ENCODE assay signal across 12 cellular contexts in the genomic region with DNA sequence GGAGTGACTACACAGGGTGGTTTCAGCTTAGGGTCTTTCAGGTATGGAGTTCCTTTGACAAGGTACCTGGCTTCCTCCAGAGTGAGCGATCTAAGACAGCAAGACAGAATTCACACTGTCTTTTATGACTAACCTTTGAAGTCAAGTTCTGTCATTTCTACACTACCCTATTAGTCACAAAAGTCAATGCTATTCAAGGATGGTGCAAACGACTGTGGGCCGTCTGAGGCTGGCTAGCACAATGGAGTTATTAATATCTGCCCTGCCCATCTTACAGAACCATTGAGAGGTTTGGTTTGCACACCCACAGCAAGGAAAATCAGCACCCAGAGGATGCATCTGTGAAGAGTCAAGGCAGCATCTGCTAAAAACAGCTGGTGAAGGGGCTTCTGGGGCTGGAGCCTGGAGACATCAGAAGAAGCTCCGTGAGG.
DNase-seq lines count a peak whose midpoint lies in the region; ATAC-seq and TF ChIP-seq lines count a peak whose summit lies in the region.
"Had no signal": no experiment of that assay in that cellular context is flagged by ENCODE, and none has a peak within 500 bp of the region (broad histone marks: within the 10 kb centered on the region; RNA-seq: fewer than 3 reads in every experiment).

No MANE protein-coding gene starts in this region.

- H3K36me3 ChIP-seq in heart right ventricle = no peaks in the 10 kb centered on the region
- H3K36me3 ChIP-seq in adrenal gland (replicated peaks in 1 of 2) = no peaks in the 10 kb centered on the region
- H3K36me3 ChIP-seq: pancreas had no signal

- H3K27me3 ChIP-seq in heart right ventricle (no peaks in the 10 kb centered on the region), adrenal gland (no peaks in the 10 kb centered on the region)
- H3K27me3 ChIP-seq: pancreas had no signal

- H3K4me3 Mint-ChIP-seq in activated T-helper 17 cell treated with anti-CD3 and anti-CD28 coated beads, Interleukin-2, amount 50 U/mL, for 72 hours = no peak overlapping the region
- H3K4me3 Mint-ChIP-seq: T-helper 2 cell treated with Interferon-gamma antibody and Interleukin-4, amounts not matched to agents 5 μg/mL and 100 μg/mL, for 36 hours had no signal

- H3K9me3 ChIP-seq in heart right ventricle (no peaks in the 10 kb centered on the region), adrenal gland (replicated peaks in 1 of 3) (no peaks in the 10 kb centered on the region)
- H3K9me3 ChIP-seq: pancreas had no signal

- intact Hi-C loops in heart right ventricle (cut with DNase I) = loop anchor here in 2 of 10 donors (10.0 kb wide), 2 partner anchors 115 to 285 kb away; partner anchors contain the start of genes CCR1 (in 1 of the 2) and CCR5 (in 1 of the 2)
- intact Hi-C loops in adrenal gland (cut with DNase I) = no loop called here

- no peak for TF ChIP-seq POLR2A in adrenal gland (IDR thresholded peaks at IDR 0.05)

- H3K9me3 Mint-ChIP-seq in activated T-helper 17 cell treated with anti-CD3 and anti-CD28 coated beads, Interleukin-2, amount 50 U/mL, for 72 hours = no peaks in the 10 kb centered on the region
- H3K9me3 Mint-ChIP-seq: T-helper 2 cell treated with Interferon-gamma antibody and Interleukin-4, amounts not matched to agents 5 μg/mL and 100 μg/mL, for 36 hours had no signal

- H3K27ac ChIP-seq in heart right ventricle (peak overlapping the region in 3 of 10 donors; percentile 53 to 90 (median 62)), adrenal gland (peak overlapping the region in 2 of 5 donors; percentile 67 to 93)

- in situ Hi-C loops in GM13977 (cut with MboI; ENCODE audit: low pct_unique_long_range_greater_than_20kb, low sequenced_read_pairs, unreplicated experiment) = no loop called here

- peak; percentile 44 for ATAC-seq in HG02852 (IDR thresholded peaks at IDR 0.05; ENCODE audit: unreplicated experiment)
- peak; percentile 87 for ATAC-seq in activated T-helper 17 cell treated with anti-CD3 and anti-CD28 coated beads, Interleukin-2, amount 50 U/mL, for 72 hours (replicated peaks)
- no peak for ATAC-seq in GM21737 (IDR thresholded peaks at IDR 0.05; ENCODE audit: unreplicated experiment)
- no peak for ATAC-seq in heart right ventricle

- DNase-seq in GM13977 (ENCODE audit: low spot score) (peak; percentile 42), renal cortical epithelial cell (ENCODE audit: low read depth) (peak; percentile 50), heart right ventricle (no peak), adrenal gland (no peak), GDM1 (lab: John Stamatoyannopoulos, UW) (no peak)
- DNase-seq: kidney, NCI-H524 treated with DMSO at 0.1 percent for 48 hours had no signal

- H3K4me1 ChIP-seq in heart right ventricle = peaks cover 0 to 82% (median 0%) of the 10 kb centered on the region in 9 donors
- peaks cover 0 to 4% of the 10 kb centered on the region in 2 donors for H3K4me1 ChIP-seq in adrenal gland (replicated peaks in 1 of 2)
- H3K4me1 ChIP-seq: pancreas had no signal

- peak overlapping the region; percentile 74 for H3K27ac Mint-ChIP-seq in activated T-helper 17 cell treated with anti-CD3 and anti-CD28 coated beads, Interleukin-2, amount 50 U/mL, for 72 hours
- H3K27ac Mint-ChIP-seq: T-helper 2 cell treated with Interferon-gamma antibody and Interleukin-4, amounts not matched to agents 5 μg/mL and 100 μg/mL, for 36 hours had no signal

- peaks cover 3% of the 10 kb centered on the region for H3K27me3 Mint-ChIP-seq in activated T-helper 17 cell treated with anti-CD3 and anti-CD28 coated beads, Interleukin-2, amount 50 U/mL, for 72 hours

- peaks cover 13% of the 10 kb centered on the region for H3K4me1 Mint-ChIP-seq in activated T-helper 17 cell treated with anti-CD3 and anti-CD28 coated beads, Interleukin-2, amount 50 U/mL, for 72 hours

- WGBS in heart right ventricle, 2 donors = 74 to 75% methylated on average over 4 of the region's 4 CpGs
- WGBS in adrenal gland, 4 donors = 58 to 74% (median 65%) methylated on average over 4 of the region's 4 CpGs

- H3K4me3 ChIP-seq in heart right ventricle (no peak overlapping the region), adrenal gland (no peak overlapping the region)
- H3K4me3 ChIP-seq: pancreas had no signal

- no peaks in the 10 kb centered on the region for H3K36me3 Mint-ChIP-seq in activated T-helper 17 cell treated with anti-CD3 and anti-CD28 coated beads, Interleukin-2, amount 50 U/mL, for 72 hours (ENCODE audit: low read depth)

- TF ChIP-seq CTCF in GM13977 (IDR thresholded peaks at IDR 0.05; ENCODE audit: extremely low read depth, insufficient read depth, missing control alignments) (no peak), heart right ventricle (IDR thresholded peaks at IDR 0.05) (no peak), adrenal gland (IDR thresholded peaks at IDR 0.05) (no peak)

Comparison
In these comparisons a context has a peak if more than half of its experiments do, and no peak if none do; other contexts are left out.
1. DNase-seq: peak in GM13977 (single experiment) and renal cortical epithelial cell (single experiment); none in heart right ventricle (0 of 2), adrenal gland (0 of 7) and GDM1 (single experiment).
2. ATAC-seq: peak in HG02852 (single experiment) and activated T-helper 17 cell treated with anti-CD3 and anti-CD28 coated beads, Interleukin-2, amount 50 U/mL, for 72 hours (single experiment); none in GM21737 (single experiment) and heart right ventricle (0 of 8).